9 cellular contexts compared by ENCODE assay signal in genomic region chr17:59513934-59514841, GRCh38. TPM values are rescaled to one million over a fixed set of nuclear protein-coding genes. Genes with fewer than 3 reads are reported as not detected.
DNase-seq lines count a peak whose midpoint lies in the region; ATAC-seq and TF ChIP-seq lines count a peak whose summit lies in the region.
"Had no signal": no experiment of that assay in that cellular context is flagged by ENCODE, and none has a peak within 500 bp of the region (broad histone marks: within the 10 kb centered on the region; RNA-seq: fewer than 3 reads in every experiment).

No MANE protein-coding gene starts in this region.

- no peaks in the 10 kb centered on the region for H3K9me3 ChIP-seq in mucosa of descending colon
- H3K9me3 ChIP-seq: ascending aorta had no signal

- H3K4me1 ChIP-seq in mucosa of descending colon (ENCODE audit: low read depth), result peaks cover 4% of the 10 kb centered on the region
- H3K4me1 ChIP-seq: ascending aorta had no signal

- intact Hi-C loops in mucosa of descending colon (cut with DNase I, micrococcal nuclease), result no loop called here

- no peak for TF ChIP-seq CTCF in mucosa of descending colon (IDR thresholded peaks at IDR 0.05)

- H3K36me3 ChIP-seq in mucosa of descending colon (ENCODE audit: low read depth), result no peaks in the 10 kb centered on the region
- H3K36me3 ChIP-seq: ascending aorta had no signal

- H3K4me3 ChIP-seq in mucosa of descending colon, result no peak overlapping the region
- H3K4me3 ChIP-seq: ascending aorta had no signal

- DNase-seq in HK-2 (ENCODE audit: unreplicated experiment), result peak; percentile 78
- DNase-seq in NCI-H69 (lab: John Stamatoyannopoulos, UW), result peak; percentile 100
- peak; percentile 92 for DNase-seq in dermis blood vessel endothelial cell
- peak; percentile 61 to 86 (median 63) for DNase-seq in mucosa of descending colon
- DNase-seq in NK-92 (lab: John Stamatoyannopoulos, UW; ENCODE audit: unreplicated experiment), result no peak
- DNase-seq in activated CD4-positive, CD25-positive, alpha-beta regulatory T cell (lab: John Stamatoyannopoulos, UW), result no peak
- no peak for DNase-seq in stimulated activated CD4-positive, alpha-beta T cell treated with anti-CD3 and anti-CD28 coated beads, Interleukin-12 subunit alpha, Interleukin-12 subunit beta, amount 100 ng/mL, for 4 hours
- no peak for DNase-seq in islet precursor cell

- peak; percentile 45 for ATAC-seq in mucosa of descending colon

RNA-seq across cellular contexts. Expression of gene DHX40, which starts 51.2 kb away (rescaled TPM):
- total RNA-seq in dermis blood vessel endothelial cell (70.5 and 71.3 TPM in 2 replicates), mucosa of descending colon (10 to 100 TPM; 18.1 to 27.8 (median 19.8) TPM)

Comparison
In these comparisons a context has a peak if more than half of its experiments do, and no peak if none do; other contexts are left out.
1. DNase-seq: peak in HK-2 (single experiment), NCI-H69 (single experiment), dermis blood vessel endothelial cell (single experiment) and mucosa of descending colon (3 of 3); none in NK-92 (single experiment), activated CD4-positive, CD25-positive, alpha-beta regulatory T cell (0 of 4), stimulated activated CD4-positive, alpha-beta T cell treated with anti-CD3 and anti-CD28 coated beads, Interleukin-12 subunit alpha, Interleukin-12 subunit beta, amount 100 ng/mL, for 4 hours (single experiment) and islet precursor cell (single experiment).